Comparison of ENCODE assay signal across 8 cellular contexts in the genomic region with DNA sequence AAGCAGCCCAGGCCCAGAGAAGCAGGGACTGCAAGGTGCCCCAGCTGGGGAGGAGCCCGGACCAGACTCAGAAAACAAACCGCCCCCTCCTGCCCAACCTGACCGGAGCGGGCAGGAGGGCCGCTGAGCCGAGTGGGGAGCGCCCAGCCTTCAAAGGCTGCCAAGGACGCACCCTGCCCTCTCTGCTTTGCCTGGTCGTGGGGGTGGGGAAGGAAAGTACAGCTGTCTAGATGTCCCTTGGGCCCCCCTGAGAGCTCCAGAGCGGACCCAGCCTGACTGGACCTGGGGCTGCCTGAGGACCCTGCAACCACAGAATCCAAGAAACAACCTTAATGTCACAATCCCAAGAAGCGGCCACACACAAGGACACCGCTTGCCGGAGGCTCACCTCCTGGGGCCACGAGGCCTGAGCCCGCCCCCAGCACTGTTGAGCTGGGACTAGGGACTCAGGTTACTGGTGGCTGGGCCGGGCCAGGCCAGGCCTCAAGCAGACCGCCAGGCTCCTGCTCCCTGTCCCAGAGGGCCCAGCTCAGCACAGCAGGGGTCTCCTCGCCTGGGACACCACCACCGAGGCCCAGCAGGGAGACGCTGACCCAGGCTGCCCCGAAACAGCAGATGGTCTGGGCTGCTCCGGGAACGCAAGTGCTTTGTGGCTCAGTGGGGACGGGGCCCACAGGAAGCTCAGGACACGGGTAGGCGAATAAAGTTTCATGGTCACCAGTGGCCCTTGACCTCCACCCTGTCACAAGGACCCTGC. TPM values are rescaled to one million over a fixed set of nuclear protein-coding genes. Genes with fewer than 3 reads are reported as not detected.
DNase-seq lines count a peak whose midpoint lies in the region; TF ChIP-seq lines count a peak whose summit lies in the region.

No MANE protein-coding gene starts in this region.

- H3K4me3 Mint-ChIP-seq in neural crest cell = peak overlapping the region; percentile 85

- peaks cover 62% of the 10 kb centered on the region for H3F3A ChIP-seq in PC-9 (ENCODE audit: insufficient read depth, low read depth)

- peak overlapping the region; percentile 93 for H3K4me2 ChIP-seq in PC-9

- no peaks in the 10 kb centered on the region for H3K36me3 Mint-ChIP-seq in neural crest cell (ENCODE audit: low read depth)

- POLR2A ChIA-PET in PC-9 (lab: Charles Lee; ENCODE audit: unreplicated experiment) = interaction anchor here (0.5 to 0.7 kb wide), 3 partner anchors 185 to 340 kb away, joined by 3 to 5 read pairs (median 4); no protein-coding TSS in a partner anchor

- H3K9me3 ChIP-seq in PC-9 (ENCODE audit: insufficient read depth, low read depth) = no peaks in the 10 kb centered on the region

- CTCF ChIA-PET in PC-9 (lab: Charles Lee) = interaction anchor here (0.6 to 1.0 kb wide), 4 partner anchors 27 to 478 kb away, joined by 3 to 5 read pairs (median 4); partner anchors contain the start of gene AURKAIP1

- peaks cover 20% of the 10 kb centered on the region for H3K4me1 Mint-ChIP-seq in neural crest cell

- peak; percentile 59 for DNase-seq in ELR (ENCODE audit: low read depth)
- DNase-seq in PC-9 = peak; percentile 77 to 78
- no peak for DNase-seq in epithelial cell of prostate (ENCODE audit: low read depth, low spot score)
- DNase-seq in neural crest cell (ENCODE audit: low read depth, low spot score) = no peak
- DNase-seq in hepatic stellate cell (ENCODE audit: low spot score) = no peak
- DNase-seq in activated effector memory CD4-positive, alpha-beta T cell treated with anti-CD3 and anti-CD28 coated beads, Interleukin-2, amount 50 U/mL, for 16 hours = no peak
- no peak for DNase-seq in amniotic stem cell (lab: John Stamatoyannopoulos, UW)
- no peak for DNase-seq in activated CD4-positive, alpha-beta T cell treated with anti-CD3 and anti-CD28 coated beads for 4 hours

- H3K79me2 ChIP-seq in PC-9 (ENCODE audit: low read depth) = peaks cover 57% of the 10 kb centered on the region

- no peaks in the 10 kb centered on the region for H3K9me2 ChIP-seq in PC-9 (ENCODE audit: insufficient read depth)

- TF ChIP-seq CTCF in PC-9 (conservative IDR thresholded peaks at IDR 0.05) = no peak
- TF ChIP-seq CTCF in neural crest cell (conservative IDR thresholded peaks at IDR 0.05) = no peak

- H4K20me1 ChIP-seq in PC-9 (ENCODE audit: insufficient read depth) = no peaks in the 10 kb centered on the region

- H3K27me3 Mint-ChIP-seq in neural crest cell (ENCODE audit: low read depth) = peaks cover 10% of the 10 kb centered on the region

- intact Hi-C loops in PC-9 (cut with micrococcal nuclease; ENCODE audit: unreplicated experiment) = loop anchor here (5.0 to 10.0 kb wide), 2 partner anchors 76 to 87 kb away; partner anchors contain the start of genes UBE2J2 and VWA1

- H3K36me3 ChIP-seq in PC-9 (ENCODE audit: low read depth) = no peaks in the 10 kb centered on the region

- TSS peak; percentile 11 for BruUV-seq in PC-9 (replicated peaks; lab: Mats Ljungman, UMichigan)

- H3K4me3 ChIP-seq in PC-9 = peak overlapping the region; percentile 85

- peak overlapping the region; percentile 16; the same call in 1 of the 2 replicates for H2AFZ ChIP-seq in PC-9

- H3K4me1 ChIP-seq in PC-9 (replicated peaks; ENCODE audit: insufficient read depth) = peaks cover 49% of the 10 kb centered on the region

- H3K27ac ChIP-seq in PC-9 (peak overlapping the region; percentile 56), epithelial cell of prostate (peak overlapping the region; percentile 98)

- no peak overlapping the region for H3K27ac Mint-ChIP-seq in neural crest cell (ENCODE audit: unreplicated experiment)

- H3K9me3 Mint-ChIP-seq in neural crest cell = no peaks in the 10 kb centered on the region

- H3K27me3 ChIP-seq in PC-9 (ENCODE audit: insufficient read depth, low read depth) = no peaks in the 10 kb centered on the region

RNA-seq across cellular contexts. Expression of gene DVL1, which starts 1.4 kb away (rescaled TPM):
- total RNA-seq in PC-9 (2021) (95.8 and 98.4 TPM in 2 replicates), neural crest cell (63.4 and 66.7 TPM in 2 replicates)

RNA-seq across cellular contexts. Expression of gene MXRA8, which starts 10.5 kb away (rescaled TPM):
- total RNA-seq in PC-9 (2021) = 0.55 and 0.80 TPM in 2 replicates
- total RNA-seq in neural crest cell = 5.0 and 5.8 TPM in 2 replicates

RNA-seq across cellular contexts. Expression of gene TAS1R3, which starts 16.8 kb away (rescaled TPM):
- total RNA-seq in PC-9 (2021) (0.57 and 1.2 TPM in 2 replicates), neural crest cell (0.64 and 0.68 TPM in 2 replicates)

RNA-seq across cellular contexts. Expression of gene CPTP, which starts 23.2 kb away (rescaled TPM):
- total RNA-seq in PC-9 (2021) = 33.7 and 37.0 TPM in 2 replicates
- 18.9 and 19.8 TPM in 2 replicates for total RNA-seq in neural crest cell

RNA-seq across cellular contexts. Expression of gene INTS11, which starts 23.4 kb away (rescaled TPM):
- total RNA-seq in PC-9 (2021) (130 and 150 TPM in 2 replicates), neural crest cell (137 and 160 TPM in 2 replicates)

Comparison
In these comparisons a context has a peak if more than half of its experiments do, and no peak if none do; other contexts are left out.
1. DNase-seq: peak in ELR (single experiment) and PC-9 (2 of 2); none in epithelial cell of prostate (single experiment), neural crest cell (single experiment), hepatic stellate cell (single experiment), activated effector memory CD4-positive, alpha-beta T cell treated with anti-CD3 and anti-CD28 coated beads, Interleukin-2, amount 50 U/mL, for 16 hours (single experiment), amniotic stem cell (single experiment) and activated CD4-positive, alpha-beta T cell treated with anti-CD3 and anti-CD28 coated beads for 4 hours (0 of 2).